ENCODE assay signal across 21 cellular contexts in genomic region chr12:115461401-115461800, GRCh38.
A peak's percentile ranks its signal among the peaks of the same experiment; 100 is the strongest.
DNase-seq lines count a peak whose midpoint lies in the region; ATAC-seq, FAIRE-seq and TF ChIP-seq lines count a peak whose summit lies in the region.
"Had no signal": no experiment of that assay in that cellular context is flagged by ENCODE, and none has a peak within 500 bp of the region (broad histone marks: within the 10 kb centered on the region; RNA-seq: fewer than 3 reads in every experiment).

No MANE protein-coding gene starts in this region.

- H3K27ac ChIP-seq in HEK293 (ENCODE audit: extremely low read depth, low read depth, low read length), result no peak overlapping the region
- no peak overlapping the region for H3K27ac ChIP-seq in pancreas

- no peaks in the 10 kb centered on the region for H3K27me3 ChIP-seq in pancreas

- no peak for DNase-seq in pancreas
- DNase-seq in activated CD8-positive, alpha-beta memory T cell treated with anti-CD3 and anti-CD28 coated beads, Interleukin-2, amount 50 U/mL, for 4 hours, result no peak
- DNase-seq in GF-D8 (lab: John Stamatoyannopoulos, UW), result no peak
- DNase-seq: 8988T; C1 segment of cervical spinal cord; Calu3; CD4-positive, alpha-beta memory T cell; COR-L47; DMS153; DND-41; GDM1; H9; HFFc6 had no signal

- TF ChIP-seq CTCF in HEK293 (tag by site-specific recombination; IDR thresholded peaks at IDR 0.05) (no peak), pancreas (IDR thresholded peaks at IDR 0.05) (no peak)

- intact Hi-C loops in pancreas (cut with DNase I), result no loop called here

- POLR2A ChIA-PET in HEK293 (lab: Yijun Ruan, JAX), result no interaction called here

- CTCF ChIA-PET in HEK293 (lab: Yijun Ruan, JAX), result interaction anchor here (0.5 kb wide), 1 partner anchor 1275 kb away, joined by 3 read pairs; no protein-coding TSS in a partner anchor

- H3K36me3 ChIP-seq in HEK293 (ENCODE audit: control insufficient read depth in 2 of 2, insufficient read depth in 1 of 2, low read length in 2 of 2) (no peaks in the 10 kb centered on the region), pancreas (no peaks in the 10 kb centered on the region)

- ATAC-seq in pancreas (no peak), HG02981 (IDR thresholded peaks at IDR 0.05; ENCODE audit: unreplicated experiment) (no peak)
- ATAC-seq: GM23338, HCT116 had no signal

- H3K9me3 ChIP-seq in HEK293 (ENCODE audit: control insufficient read depth, insufficient read depth, low read depth, low read length) (no peaks in the 10 kb centered on the region), pancreas (no peaks in the 10 kb centered on the region)

- H3K4me1 ChIP-seq in HEK293 (ENCODE audit: control insufficient read depth, insufficient read depth, low read length) (no peaks in the 10 kb centered on the region), pancreas (no peaks in the 10 kb centered on the region)

- H3K4me3 ChIP-seq in HEK293 (ENCODE audit: low read depth, low read length) (no peak overlapping the region), pancreas (no peak overlapping the region)
- H3K4me3 ChIP-seq: GM23338 had no signal

- FAIRE-seq in A204.1 (lab: Jason Lieb, UNC), result peak; percentile 59
- peak; percentile 23 for FAIRE-seq in endometrium (lab: Jason Lieb, UNC)
- peak; percentile 75 for FAIRE-seq in pancreas (lab: Jason Lieb, UNC)
- FAIRE-seq: GM12891, GM18507 had no signal

TF ChIP-seq in HEK293, 187 proteins besides CTCF, POLR2A, EP300 and RAD21:
- TF ChIP-seq SETDB1 (IDR thresholded peaks at IDR 0.05; ENCODE audit: insufficient read length, low read length), result peak; percentile 76
- TF ChIP-seq, protein P1, sequence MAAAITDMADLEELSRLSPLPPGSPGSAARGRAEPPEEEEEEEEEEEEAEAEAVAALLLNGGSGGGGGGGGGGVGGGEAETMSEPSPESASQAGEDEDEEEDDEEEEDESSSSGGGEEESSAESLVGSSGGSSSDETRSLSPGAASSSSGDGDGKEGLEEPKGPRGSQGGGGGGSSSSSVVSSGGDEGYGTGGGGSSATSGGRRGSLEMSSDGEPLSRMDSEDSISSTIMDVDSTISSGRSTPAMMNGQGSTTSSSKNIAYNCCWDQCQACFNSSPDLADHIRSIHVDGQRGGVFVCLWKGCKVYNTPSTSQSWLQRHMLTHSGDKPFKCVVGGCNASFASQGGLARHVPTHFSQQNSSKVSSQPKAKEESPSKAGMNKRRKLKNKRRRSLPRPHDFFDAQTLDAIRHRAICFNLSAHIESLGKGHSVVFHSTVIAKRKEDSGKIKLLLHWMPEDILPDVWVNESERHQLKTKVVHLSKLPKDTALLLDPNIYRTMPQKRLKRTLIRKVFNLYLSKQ (tag by site-specific recombination; IDR thresholded peaks at IDR 0.05; ENCODE audit: borderline replicate concordance), result no peak
- TF ChIP-seq ZNF239 (tag by site-specific recombination; IDR thresholded peaks at IDR 0.05), result no peak
- TF ChIP-seq ZNF2 (tag by site-specific recombination; IDR thresholded peaks at IDR 0.05), result no peak
- TF ChIP-seq ZXDB (tag by site-specific recombination; IDR thresholded peaks at IDR 0.05), result no peak
TF ChIP-seq in HEK293: peak in this region for 1.
